ENCODE assay signal across 1 cellular context in genomic region chr6:15948930-15949900, GRCh38.
A peak's percentile ranks its signal among the peaks of the same experiment; 100 is the strongest.
TF ChIP-seq lines count a peak whose summit lies in the region.

No MANE protein-coding gene starts in this region.

TF ChIP-seq in K562, 482 proteins besides CTCF, POLR2A, EP300 and RAD21 (continued from another document):
- TF ChIP-seq ZNF609 (CRISPR knock-in tag; IDR thresholded peaks at IDR 0.05; ENCODE audit: borderline replicate concordance) (no peak), ZNF592 (IDR thresholded peaks at IDR 0.05) (peak; percentile 37; the same call in 1 of the 2 replicates), DACH1 (IDR thresholded peaks at IDR 0.05; ENCODE audit: partially characterized antibody) (peak; percentile 39), SMC3 (conservative IDR thresholded peaks at IDR 0.05; ENCODE audit: insufficient read depth, low read depth, low read length) (no peak), HDAC6 (IDR thresholded peaks at IDR 0.05; ENCODE audit: low read depth, low read length) (no peak), FOXK2 (conservative IDR thresholded peaks at IDR 0.05 in 1 of 2, IDR thresholded peaks at IDR 0.05 in 1 of 2; ENCODE audit: low read depth in 2 of 2) (peak; percentile 93 to 94), NFIC (IDR thresholded peaks at IDR 0.05) (peak; percentile 68; the same call in 1 of the 2 replicates), ZFP1 (CRISPR knock-in tag; IDR thresholded peaks at IDR 0.05) (no peak), IFI16 (CRISPR knock-in tag; IDR thresholded peaks at IDR 0.05) (no peak), TBP (optimal IDR thresholded peaks at IDR 0.05; ENCODE audit: low read depth, low read length) (no peak), FIP1L1 (IDR thresholded peaks at IDR 0.05; ENCODE audit: low read depth, low read length, poor library complexity, severe bottlenecking) (no peak), SRSF7 (optimal IDR thresholded peaks at IDR 0.05; ENCODE audit: low read depth, low read length) (no peak), PKNOX1 (IDR thresholded peaks at IDR 0.05) (peak; percentile 82), ZFP91 (CRISPR knock-in tag; IDR thresholded peaks at IDR 0.05) (0 out of 2 replicates have a peak, but pooled peaks have one; percentile 25), ARID1B (IDR thresholded peaks at IDR 0.05) (peak; percentile 9), FOXA3 (CRISPR knock-in tag; conservative IDR thresholded peaks at IDR 0.05 in 1 of 2, IDR thresholded peaks at IDR 0.05 in 1 of 2) (peak; percentile 76 to 97), GTF2F1 (IDR thresholded peaks at IDR 0.05; ENCODE audit: low read depth, low read length) (no peak), TBL1XR1 (IDR thresholded peaks at IDR 0.05; ENCODE audit: low read length in 2 of 2) (peak in 1 of 2 experiments; percentile 16; a peak in 1 of 4 replicates), DPF2 (IDR thresholded peaks at IDR 0.05) (no peak), TAF9B (IDR thresholded peaks at IDR 0.05; ENCODE audit: partially characterized antibody) (no peak), MEIS2 (IDR thresholded peaks at IDR 0.05; ENCODE audit: partially characterized antibody) (peak; percentile 36)
